Comparison of ENCODE assay signal across 1 cellular context in genomic region chr5:177592905-177593304, GRCh38.
TF ChIP-seq lines count a peak whose summit lies in the region.

No MANE protein-coding gene starts in this region.

TF ChIP-seq in HepG2, 621 proteins besides CTCF, POLR2A, EP300 and RAD21:
- TF ChIP-seq ZNF788 (CRISPR knock-in tag; IDR thresholded peaks at IDR 0.05; ENCODE audit: borderline replicate concordance) = no peak
- TF ChIP-seq NFIB (CRISPR knock-in tag; IDR thresholded peaks at IDR 0.05; ENCODE audit: borderline replicate concordance) = no peak
- no peak for TF ChIP-seq AGO2 (optimal IDR thresholded peaks at IDR 0.05; ENCODE audit: low read depth, low read length)
